In the genomic region with DNA sequence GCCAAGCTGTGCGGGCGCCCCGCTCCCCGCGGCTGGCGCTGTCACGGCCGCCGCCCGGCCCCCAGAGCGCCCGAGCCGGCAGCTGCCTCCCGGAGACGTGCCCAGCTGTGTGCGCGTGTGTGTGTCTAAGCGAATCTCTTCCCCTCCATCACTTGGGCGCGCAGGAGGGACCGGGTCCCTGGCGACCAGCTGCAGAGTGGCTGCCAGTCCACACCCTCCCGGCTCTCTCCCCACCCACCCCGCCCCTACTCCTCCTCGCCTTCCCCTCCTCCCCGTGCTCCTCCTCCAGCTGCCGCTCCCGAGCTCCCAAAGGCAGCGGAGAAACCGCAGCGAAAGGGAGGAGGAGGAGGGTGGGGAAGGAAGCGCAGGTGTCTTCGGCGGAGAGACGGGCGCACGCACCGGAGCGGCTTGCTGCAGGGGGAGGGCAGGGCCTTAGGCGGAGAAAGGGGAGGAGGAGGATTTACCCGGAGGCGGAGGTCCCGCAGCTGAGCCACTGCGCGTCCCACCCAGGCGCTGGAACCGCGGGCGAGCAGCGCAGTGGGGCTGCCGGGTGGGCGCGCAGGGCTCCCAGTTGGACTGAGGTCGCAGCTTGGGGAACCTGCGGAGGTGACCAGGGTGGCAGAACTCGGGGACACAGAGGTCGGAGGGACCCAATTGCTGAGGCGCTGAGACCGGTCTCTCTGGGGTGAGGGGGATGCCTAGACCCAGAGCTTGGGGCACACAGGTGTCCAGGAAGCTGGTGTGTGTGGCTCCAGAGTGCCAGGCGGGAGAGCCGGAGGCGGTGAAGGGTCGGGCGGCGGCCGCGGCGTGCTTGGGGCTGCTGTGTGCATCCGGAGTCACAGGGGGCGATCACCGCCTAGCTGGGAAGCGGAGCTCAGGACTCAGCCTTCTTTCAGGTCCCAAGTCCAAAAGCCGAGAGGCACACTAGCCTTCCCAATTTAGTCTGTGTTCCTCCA, we compare ENCODE assay signal across 1 cellular context.
TF ChIP-seq lines count a peak whose summit lies in the region.

A gene with protein sequence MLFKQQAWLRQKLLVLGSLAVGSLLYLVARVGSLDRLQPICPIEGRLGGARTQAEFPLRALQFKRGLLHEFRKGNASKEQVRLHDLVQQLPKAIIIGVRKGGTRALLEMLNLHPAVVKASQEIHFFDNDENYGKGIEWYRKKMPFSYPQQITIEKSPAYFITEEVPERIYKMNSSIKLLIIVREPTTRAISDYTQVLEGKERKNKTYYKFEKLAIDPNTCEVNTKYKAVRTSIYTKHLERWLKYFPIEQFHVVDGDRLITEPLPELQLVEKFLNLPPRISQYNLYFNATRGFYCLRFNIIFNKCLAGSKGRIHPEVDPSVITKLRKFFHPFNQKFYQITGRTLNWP (minus strand): TSS at position 198 of the 956 bp plus-strand sequence. CDS start 280,178 bp downstream, outside the sequence.

TF ChIP-seq in HepG2, 621 proteins besides CTCF, POLR2A, EP300 and RAD21 (continued from another document and continues in another):
- no peak for TF ChIP-seq ZFP62 (CRISPR knock-in tag; IDR thresholded peaks at IDR 0.05)
- TF ChIP-seq TBX3 (IDR thresholded peaks at IDR 0.05; ENCODE audit: borderline replicate concordance) = no peak
- TF ChIP-seq, protein P1, sequence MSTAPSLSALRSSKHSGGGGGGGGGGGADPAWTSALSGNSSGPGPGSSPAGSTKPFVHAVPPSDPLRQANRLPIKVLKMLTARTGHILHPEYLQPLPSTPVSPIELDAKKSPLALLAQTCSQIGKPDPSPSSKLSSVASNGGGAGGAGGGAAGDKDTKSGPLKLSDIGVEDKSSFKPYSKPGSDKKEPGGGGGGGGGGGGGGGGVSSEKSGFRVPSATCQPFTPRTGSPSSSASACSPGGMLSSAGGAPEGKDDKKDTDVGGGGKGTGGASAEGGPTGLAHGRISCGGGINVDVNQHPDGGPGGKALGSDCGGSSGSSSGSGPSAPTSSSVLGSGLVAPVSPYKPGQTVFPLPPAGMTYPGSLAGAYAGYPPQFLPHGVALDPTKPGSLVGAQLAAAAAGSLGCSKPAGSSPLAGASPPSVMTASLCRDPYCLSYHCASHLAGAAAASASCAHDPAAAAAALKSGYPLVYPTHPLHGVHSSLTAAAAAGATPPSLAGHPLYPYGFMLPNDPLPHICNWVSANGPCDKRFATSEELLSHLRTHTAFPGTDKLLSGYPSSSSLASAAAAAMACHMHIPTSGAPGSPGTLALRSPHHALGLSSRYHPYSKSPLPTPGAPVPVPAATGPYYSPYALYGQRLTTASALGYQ (CRISPR knock-in tag; IDR thresholded peaks at IDR 0.05) = no peak
- no peak for TF ChIP-seq HOXD1 (CRISPR knock-in tag; IDR thresholded peaks at IDR 0.05)
- TF ChIP-seq ZNF644 (CRISPR knock-in tag; IDR thresholded peaks at IDR 0.05; ENCODE audit: low read depth) = no peak
- no peak for TF ChIP-seq ZNF678 (CRISPR knock-in tag; IDR thresholded peaks at IDR 0.05)
- no peak for TF ChIP-seq ZNF234 (CRISPR knock-in tag; conservative IDR thresholded peaks at IDR 0.05)
- TF ChIP-seq ZNF746 (CRISPR knock-in tag; IDR thresholded peaks at IDR 0.05) = no peak
- TF ChIP-seq CBX1 (IDR thresholded peaks at IDR 0.05; ENCODE audit: low read depth) = no peak
- TF ChIP-seq ZNF562 (CRISPR knock-in tag; IDR thresholded peaks at IDR 0.05; ENCODE audit: borderline replicate concordance) = no peak
- no peak for TF ChIP-seq ZFP36 (IDR thresholded peaks at IDR 0.05; ENCODE audit: borderline replicate concordance, low read depth, low read length, partially characterized antibody)
- TF ChIP-seq, protein P2, sequence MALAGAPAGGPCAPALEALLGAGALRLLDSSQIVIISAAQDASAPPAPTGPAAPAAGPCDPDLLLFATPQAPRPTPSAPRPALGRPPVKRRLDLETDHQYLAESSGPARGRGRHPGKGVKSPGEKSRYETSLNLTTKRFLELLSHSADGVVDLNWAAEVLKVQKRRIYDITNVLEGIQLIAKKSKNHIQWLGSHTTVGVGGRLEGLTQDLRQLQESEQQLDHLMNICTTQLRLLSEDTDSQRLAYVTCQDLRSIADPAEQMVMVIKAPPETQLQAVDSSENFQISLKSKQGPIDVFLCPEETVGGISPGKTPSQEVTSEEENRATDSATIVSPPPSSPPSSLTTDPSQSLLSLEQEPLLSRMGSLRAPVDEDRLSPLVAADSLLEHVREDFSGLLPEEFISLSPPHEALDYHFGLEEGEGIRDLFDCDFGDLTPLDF (CRISPR knock-in tag; IDR thresholded peaks at IDR 0.05) = no peak
- TF ChIP-seq SIX4 (CRISPR knock-in tag; IDR thresholded peaks at IDR 0.05) = no peak
- peak in 1 of 2 experiments; percentile 34; a peak in 1 of 4 replicates for TF ChIP-seq ATF4 (CRISPR knock-in tag; IDR thresholded peaks at IDR 0.05)
- TF ChIP-seq DNMT1 (CRISPR knock-in tag; IDR thresholded peaks at IDR 0.05) = no peak
- TF ChIP-seq, protein P3, sequence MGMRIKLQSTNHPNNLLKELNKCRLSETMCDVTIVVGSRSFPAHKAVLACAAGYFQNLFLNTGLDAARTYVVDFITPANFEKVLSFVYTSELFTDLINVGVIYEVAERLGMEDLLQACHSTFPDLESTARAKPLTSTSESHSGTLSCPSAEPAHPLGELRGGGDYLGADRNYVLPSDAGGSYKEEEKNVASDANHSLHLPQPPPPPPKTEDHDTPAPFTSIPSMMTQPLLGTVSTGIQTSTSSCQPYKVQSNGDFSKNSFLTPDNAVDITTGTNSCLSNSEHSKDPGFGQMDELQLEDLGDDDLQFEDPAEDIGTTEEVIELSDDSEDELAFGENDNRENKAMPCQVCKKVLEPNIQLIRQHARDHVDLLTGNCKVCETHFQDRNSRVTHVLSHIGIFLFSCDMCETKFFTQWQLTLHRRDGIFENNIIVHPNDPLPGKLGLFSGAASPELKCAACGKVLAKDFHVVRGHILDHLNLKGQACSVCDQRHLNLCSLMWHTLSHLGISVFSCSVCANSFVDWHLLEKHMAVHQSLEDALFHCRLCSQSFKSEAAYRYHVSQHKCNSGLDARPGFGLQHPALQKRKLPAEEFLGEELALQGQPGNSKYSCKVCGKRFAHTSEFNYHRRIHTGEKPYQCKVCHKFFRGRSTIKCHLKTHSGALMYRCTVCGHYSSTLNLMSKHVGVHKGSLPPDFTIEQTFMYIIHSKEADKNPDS (CRISPR knock-in tag; IDR thresholded peaks at IDR 0.05) = no peak
- no peak; the same call in 1 of the 2 replicates for TF ChIP-seq RXRA (CRISPR knock-in tag; IDR thresholded peaks at IDR 0.05)
- no peak for TF ChIP-seq ZSCAN9 (CRISPR knock-in tag; IDR thresholded peaks at IDR 0.05; ENCODE audit: borderline replicate concordance)
- TF ChIP-seq, protein P4, sequence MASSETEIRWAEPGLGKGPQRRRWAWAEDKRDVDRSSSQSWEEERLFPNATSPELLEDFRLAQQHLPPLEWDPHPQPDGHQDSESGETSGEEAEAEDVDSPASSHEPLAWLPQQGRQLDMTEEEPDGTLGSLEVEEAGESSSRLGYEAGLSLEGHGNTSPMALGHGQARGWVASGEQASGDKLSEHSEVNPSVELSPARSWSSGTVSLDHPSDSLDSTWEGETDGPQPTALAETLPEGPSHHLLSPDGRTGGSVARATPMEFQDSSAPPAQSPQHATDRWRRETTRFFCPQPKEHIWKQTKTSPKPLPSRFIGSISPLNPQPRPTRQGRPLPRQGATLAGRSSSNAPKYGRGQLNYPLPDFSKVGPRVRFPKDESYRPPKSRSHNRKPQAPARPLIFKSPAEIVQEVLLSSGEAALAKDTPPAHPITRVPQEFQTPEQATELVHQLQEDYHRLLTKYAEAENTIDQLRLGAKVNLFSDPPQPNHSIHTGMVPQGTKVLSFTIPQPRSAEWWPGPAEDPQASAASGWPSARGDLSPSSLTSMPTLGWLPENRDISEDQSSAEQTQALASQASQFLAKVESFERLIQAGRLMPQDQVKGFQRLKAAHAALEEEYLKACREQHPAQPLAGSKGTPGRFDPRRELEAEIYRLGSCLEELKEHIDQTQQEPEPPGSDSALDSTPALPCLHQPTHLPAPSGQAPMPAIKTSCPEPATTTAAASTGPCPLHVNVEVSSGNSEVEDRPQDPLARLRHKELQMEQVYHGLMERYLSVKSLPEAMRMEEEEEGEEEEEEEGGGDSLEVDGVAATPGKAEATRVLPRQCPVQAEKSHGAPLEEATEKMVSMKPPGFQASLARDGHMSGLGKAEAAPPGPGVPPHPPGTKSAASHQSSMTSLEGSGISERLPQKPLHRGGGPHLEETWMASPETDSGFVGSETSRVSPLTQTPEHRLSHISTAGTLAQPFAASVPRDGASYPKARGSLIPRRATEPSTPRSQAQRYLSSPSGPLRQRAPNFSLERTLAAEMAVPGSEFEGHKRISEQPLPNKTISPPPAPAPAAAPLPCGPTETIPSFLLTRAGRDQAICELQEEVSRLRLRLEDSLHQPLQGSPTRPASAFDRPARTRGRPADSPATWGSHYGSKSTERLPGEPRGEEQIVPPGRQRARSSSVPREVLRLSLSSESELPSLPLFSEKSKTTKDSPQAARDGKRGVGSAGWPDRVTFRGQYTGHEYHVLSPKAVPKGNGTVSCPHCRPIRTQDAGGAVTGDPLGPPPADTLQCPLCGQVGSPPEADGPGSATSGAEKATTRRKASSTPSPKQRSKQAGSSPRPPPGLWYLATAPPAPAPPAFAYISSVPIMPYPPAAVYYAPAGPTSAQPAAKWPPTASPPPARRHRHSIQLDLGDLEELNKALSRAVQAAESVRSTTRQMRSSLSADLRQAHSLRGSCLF (CRISPR knock-in tag; IDR thresholded peaks at IDR 0.05; ENCODE audit: borderline replicate concordance) = no peak
- TF ChIP-seq TCF12 (IDR thresholded peaks at IDR 0.05) = no peak
- 0 out of 2 replicates have a peak, but pooled peaks have one; percentile 27 for TF ChIP-seq TCF12 (CRISPR knock-in tag; IDR thresholded peaks at IDR 0.05)
- TF ChIP-seq ZNF362 (CRISPR knock-in tag; IDR thresholded peaks at IDR 0.05; ENCODE audit: borderline replicate concordance) = no peak
- TF ChIP-seq IRF1 (CRISPR knock-in tag; IDR thresholded peaks at IDR 0.05; ENCODE audit: low read depth) = no peak
- TF ChIP-seq SKIL (CRISPR knock-in tag; IDR thresholded peaks at IDR 0.05; ENCODE audit: borderline replicate concordance) = no peak; the same call in 1 of the 2 replicates
- TF ChIP-seq IKZF1 (IDR thresholded peaks at IDR 0.05) = no peak
- no peak for TF ChIP-seq IRF2 (CRISPR knock-in tag; IDR thresholded peaks at IDR 0.05)
- peak; percentile 62 for TF ChIP-seq RBFOX2 (IDR thresholded peaks at IDR 0.05; ENCODE audit: low read depth, low read length)
- TF ChIP-seq, protein P5, sequence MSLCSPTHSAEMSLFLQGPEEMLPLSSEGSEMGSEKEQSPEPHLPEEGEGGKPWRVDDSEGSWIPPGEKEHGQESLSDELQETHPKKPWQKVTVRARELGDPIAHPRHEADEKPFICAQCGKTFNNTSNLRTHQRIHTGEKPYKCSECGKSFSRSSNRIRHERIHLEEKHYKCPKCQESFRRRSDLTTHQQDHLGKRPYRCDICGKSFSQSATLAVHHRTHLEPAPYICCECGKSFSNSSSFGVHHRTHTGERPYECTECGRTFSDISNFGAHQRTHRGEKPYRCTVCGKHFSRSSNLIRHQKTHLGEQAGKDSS (CRISPR knock-in tag; IDR thresholded peaks at IDR 0.05; ENCODE audit: borderline replicate concordance, low read depth) = peak; percentile 39; the same call in 1 of the 2 replicates
- no peak for TF ChIP-seq CCAR2 (optimal IDR thresholded peaks at IDR 0.05; ENCODE audit: low read depth, low read length)
- TF ChIP-seq ZNF850 (CRISPR knock-in tag; conservative IDR thresholded peaks at IDR 0.05) = no peak
- TF ChIP-seq ONECUT2 (CRISPR knock-in tag; IDR thresholded peaks at IDR 0.05) = no peak
- TF ChIP-seq ZNF430 (CRISPR knock-in tag; IDR thresholded peaks at IDR 0.05) = peak; percentile 55; the same call in 1 of the 2 replicates
- TF ChIP-seq ZNF841 (CRISPR knock-in tag; IDR thresholded peaks at IDR 0.05; ENCODE audit: borderline replicate concordance) = no peak
- no peak; the same call in 1 of the 2 replicates for TF ChIP-seq ZBTB34 (CRISPR knock-in tag; IDR thresholded peaks at IDR 0.05)
- TF ChIP-seq SMAD9 (CRISPR knock-in tag; IDR thresholded peaks at IDR 0.05) = no peak
- TF ChIP-seq MED1 (CRISPR knock-in tag; IDR thresholded peaks at IDR 0.05) = peak; percentile 61
